18 cellular contexts compared by ENCODE assay signal in genomic region chr2:168424112-168424951, GRCh38. TPM values are rescaled to one million over a fixed set of nuclear protein-coding genes. Genes with fewer than 3 reads are reported as not detected.
A peak's percentile ranks its signal among the peaks of the same experiment; 100 is the strongest.
DNase-seq lines count a peak whose midpoint lies in the region; TF ChIP-seq lines count a peak whose summit lies in the region.
"Had no signal": no experiment of that assay in that cellular context is flagged by ENCODE, and none has a peak within 500 bp of the region (broad histone marks: within the 10 kb centered on the region; RNA-seq: fewer than 3 reads in every experiment).

No MANE protein-coding gene starts in this region.

- H3K79me1 ChIP-seq in H9 (ENCODE audit: insufficient read depth, low read depth, low read length, poor library complexity, severe bottlenecking) = no peaks in the 10 kb centered on the region

- H3K18ac ChIP-seq in H9 (ENCODE audit: insufficient read length, low read depth, low read length) = no peak overlapping the region

- no peaks in the 10 kb centered on the region for H3K23me2 ChIP-seq in H9 (ENCODE audit: insufficient read length, low read depth, low read length, poor library complexity, severe bottlenecking)

- no peak for TF ChIP-seq EP300 in transverse colon (IDR thresholded peaks at IDR 0.05; ENCODE audit: low read depth)

- no peak overlapping the region for H4K5ac ChIP-seq in H9 (ENCODE audit: insufficient read length, low read depth, low read length)

- no peak overlapping the region for H4K91ac ChIP-seq in H9 (ENCODE audit: insufficient read length, low read depth, low read length)

- no peak overlapping the region for H2BK15ac ChIP-seq in H9 (ENCODE audit: low read depth, low read length)

- intact Hi-C loops in transverse colon (cut with DNase I; ENCODE audit: low total_unique reads) = loop anchor here (1.0 kb wide), 1 partner anchor 45 kb away; no protein-coding TSS in a partner anchor

- H3K27ac ChIP-seq in H9 (ENCODE audit: insufficient read length, low read depth, low read length) (no peak overlapping the region), transverse colon (no peak overlapping the region)
- H3K27ac ChIP-seq: cardiac muscle cell, gastrocnemius medialis, stomach had no signal

- TF ChIP-seq POLR2A in transverse colon (IDR thresholded peaks at IDR 0.05) (no peak), erythroblast (IDR thresholded peaks at IDR 0.05; ENCODE audit: low read length) (no peak)

- H3K9me3 ChIP-seq in H9 (ENCODE audit: control insufficient read depth, low read depth, low read length) = no peaks in the 10 kb centered on the region
- H3K9me3 ChIP-seq in transverse colon = no peaks in the 10 kb centered on the region
- H3K9me3 ChIP-seq: gastrocnemius medialis, stomach had no signal

- DNase-seq in AG09319 (ENCODE audit: extremely low read depth, low read depth) (peak; percentile 25), H9 (no peak), SK-N-DZ (ENCODE audit: low spot score) (peak; percentile 70), fibroblast of mammary gland (ENCODE audit: low read depth) (peak; percentile 60), transverse colon (no peak), erythroblast (lab: John Stamatoyannopoulos, UW) (no peak)
- no peak for DNase-seq in central memory CD4-positive, alpha-beta T cell
- no peak for DNase-seq in activated CD4-positive, CD25-positive, alpha-beta regulatory T cell (lab: John Stamatoyannopoulos, UW)
- DNase-seq: activated naive CD4-positive, alpha-beta T cell treated with anti-CD3 and anti-CD28 coated beads for 36 hours; Calu3; effector CD8-positive, alpha-beta T cell; gastrocnemius medialis; left ventricle myocardium superior; NCI-H1436; NCI-H524; stomach; T-helper 1 cell had no signal

- H3K4me3 Mint-ChIP-seq in H9 = no peak overlapping the region
- H3K4me3 Mint-ChIP-seq: activated naive CD4-positive, alpha-beta T cell treated with anti-CD3 and anti-CD28 coated beads for 36 hours had no signal

- no peak overlapping the region for H3K4me3 ChIP-seq in fibroblast of mammary gland (ENCODE audit: control insufficient read depth, low read depth, low read length)
- H3K4me3 ChIP-seq in transverse colon = no peak overlapping the region
- H3K4me3 ChIP-seq: cardiac muscle cell, gastrocnemius medialis, stomach had no signal

- no peak overlapping the region for H2BK20ac ChIP-seq in H9 (ENCODE audit: low read depth, low read length, poor library complexity, severe bottlenecking)

- no peak overlapping the region for H2BK12ac ChIP-seq in H9 (ENCODE audit: insufficient read length, low read depth, low read length)

- no peak overlapping the region for H3K56ac ChIP-seq in H9 (ENCODE audit: insufficient read length, low read depth, low read length)

- H3K4me2 ChIP-seq in H9 (ENCODE audit: insufficient read depth, insufficient read length, low read length) = no peak overlapping the region

- H3K79me2 ChIP-seq in H9 (ENCODE audit: insufficient read depth, low read length) = no peaks in the 10 kb centered on the region

- H4K8ac ChIP-seq in H9 (replicated peaks; ENCODE audit: insufficient read length, low read depth, low read length) = no peak overlapping the region

- H2BK120ac ChIP-seq in H9 (ENCODE audit: low read depth, low read length, poor library complexity, severe bottlenecking) = no peak overlapping the region

- H2AFZ ChIP-seq in H9 (ENCODE audit: low read length) = no peak overlapping the region

- H2AK5ac ChIP-seq in H9 (ENCODE audit: insufficient read length, low read length) = no peak overlapping the region

- H3K4ac ChIP-seq in H9 (ENCODE audit: low read depth, low read length) = no peak overlapping the region

- H3K4me1 ChIP-seq in H9 (ENCODE audit: insufficient read depth, low read length) (peaks cover 5% of the 10 kb centered on the region; the same call in 1 of the 2 replicates), transverse colon (no peaks in the 10 kb centered on the region)
- H3K4me1 ChIP-seq: gastrocnemius medialis, stomach had no signal

- peak overlapping the region in 2 of 3 experiments; percentile 3 to 49; a peak in 2 of 7 replicates for H3K27ac Mint-ChIP-seq in H9
- H3K27ac Mint-ChIP-seq: activated naive CD4-positive, alpha-beta T cell treated with anti-CD3 and anti-CD28 coated beads for 36 hours had no signal

- H3K36me3 Mint-ChIP-seq in H9 (ENCODE audit: insufficient read depth in 1 of 3, low read depth in 3 of 3) = no peaks in the 10 kb centered on the region

- no peaks in the 10 kb centered on the region for H3K36me3 ChIP-seq in transverse colon
- H3K36me3 ChIP-seq: cardiac muscle cell, gastrocnemius medialis, stomach had no signal

- in situ Hi-C loops in transverse colon (cut with MboI; ENCODE audit: low pct_ligation_motif_present in 1 of 4, low pct_unique_long_range_greater_than_20kb in 1 of 4, low sequenced_read_pairs in 3 of 4) = no loop called here

- no peak overlapping the region for H3T11ph ChIP-seq in H9 (ENCODE audit: low read length)

- H3K4me1 Mint-ChIP-seq in H9 = peaks cover 23 to 24% of the 10 kb centered on the region in 2 experiments

- H3K27me3 ChIP-seq in H9 (ENCODE audit: insufficient read depth, low read length) (no peaks in the 10 kb centered on the region), transverse colon (no peaks in the 10 kb centered on the region)
- H3K27me3 ChIP-seq: cardiac muscle cell, gastrocnemius medialis, stomach had no signal

- no CpG with 5 or more reads among the region's 2 CpGs for WGBS in H9 (ENCODE audit: extremely low coverage, insufficient read length, low lambda C conversion rate)
- 37 to 50% methylated on average over 2 of the region's 2 CpGs for WGBS in transverse colon (ENCODE audit: low coverage in 1 of 2), 2 donors

- no peak overlapping the region for H3K9ac ChIP-seq in H9 (ENCODE audit: extremely low read depth, insufficient read length, low read length)

- H3K27me3 Mint-ChIP-seq in H9 (ENCODE audit: low read depth) = no peaks in the 10 kb centered on the region

- H3K14ac ChIP-seq in H9 (ENCODE audit: insufficient read depth, low read length) = no peak overlapping the region

- H3K9me3 Mint-ChIP-seq in H9 = no peaks in the 10 kb centered on the region

- no peak for TF ChIP-seq CTCF in AG09319 (IDR thresholded peaks at IDR 0.05; ENCODE audit: low read depth, low read length)
- TF ChIP-seq CTCF in H9 (conservative IDR thresholded peaks at IDR 0.05) = no peak
- no peak for TF ChIP-seq CTCF in fibroblast of mammary gland (conservative IDR thresholded peaks at IDR 0.05; ENCODE audit: control insufficient read depth, insufficient read depth, low read depth, low read length)
- no peak for TF ChIP-seq CTCF in transverse colon (IDR thresholded peaks at IDR 0.05)

- H2BK5ac ChIP-seq in H9 (ENCODE audit: insufficient read length, low read length) = no peak overlapping the region

- no peaks in the 10 kb centered on the region for H4K20me1 ChIP-seq in H9 (ENCODE audit: control insufficient read depth, insufficient read depth, insufficient read length)

- no peak overlapping the region for H3K23ac ChIP-seq in H9 (ENCODE audit: insufficient read length, low read depth, low read length)

RNA-seq across cellular contexts. Expression of gene CERS6, which starts 31.7 kb away (rescaled TPM):
- total RNA-seq in H9 (2021) (17.5 and 17.7 TPM in 2 replicates), transverse colon (10 to 100 TPM; 42.3 to 62.1 (median 50.6) TPM)
- 27.7 and 30.4 TPM in 2 replicates for polyA plus RNA-seq in SK-N-DZ (2014; cell fraction: cytosol; rRNA removed)
- polyA plus RNA-seq in SK-N-DZ (2014; cell fraction: nucleus; rRNA removed) = 19.0 and 27.7 TPM in 2 replicates

Comparison
In these comparisons a context has a peak if more than half of its experiments do, and no peak if none do; other contexts are left out.
1. DNase-seq: peak in AG09319 (single experiment), SK-N-DZ (single experiment) and fibroblast of mammary gland (single experiment); none in H9 (single experiment), central memory CD4-positive, alpha-beta T cell (single experiment), transverse colon (single experiment), activated CD4-positive, CD25-positive, alpha-beta regulatory T cell (0 of 4) and erythroblast (0 of 2).